ENCODE assay signal across 24 cellular contexts in genomic region chr18:66079401-66079800, GRCh38.
DNase-seq lines count a peak whose midpoint lies in the region; ATAC-seq and TF ChIP-seq lines count a peak whose summit lies in the region.
"Had no signal": no experiment of that assay in that cellular context is flagged by ENCODE, and none has a peak within 500 bp of the region (broad histone marks: within the 10 kb centered on the region; RNA-seq: fewer than 3 reads in every experiment).

No MANE protein-coding gene starts in this region.

- H3K36me3 ChIP-seq in heart left ventricle (no peaks in the 10 kb centered on the region), GM23338 (ENCODE audit: insufficient read depth) (no peaks in the 10 kb centered on the region), osteoblast (ENCODE audit: insufficient read depth, low read length) (no peaks in the 10 kb centered on the region), thyroid gland (no peaks in the 10 kb centered on the region)
- H3K36me3 ChIP-seq: BE2C; BLaER1 treated with 17β-estradiol and CSF1 and Interleukin-3, amounts not matched to agents 10 nM and 100 nM had no signal

- H3K9me3 Mint-ChIP-seq in GM23338, result peaks cover 12% of the 10 kb centered on the region; the same call in 2 of the 3 replicates

- H3K27ac Mint-ChIP-seq in GM23338, result peak overlapping the region; percentile 85; the same call in 1 of the 2 replicates
- H3K27ac Mint-ChIP-seq: CD14-positive monocyte; CD4-positive, alpha-beta T cell; CD8-positive, alpha-beta memory T cell; H9 had no signal

- H3K4me1 Mint-ChIP-seq in GM23338, result peaks cover 21% of the 10 kb centered on the region; the same call in 2 of the 3 replicates
- H3K4me1 Mint-ChIP-seq: CD14-positive monocyte; CD8-positive, alpha-beta memory T cell had no signal

- no peak for DNase-seq in heart left ventricle
- DNase-seq in cardiac septum (ENCODE audit: low spot score), result no peak
- DNase-seq in GM23338 (ENCODE audit: low spot score), result no peak
- DNase-seq in myocyte (ENCODE audit: low read depth), result peak; percentile 30
- DNase-seq in osteoblast (ENCODE audit: insufficient read length, low spot score, missing footprints), result peak; percentile 43
- DNase-seq in thyroid gland, result no peak
- DNase-seq: 8988T; ACHN; AML-193; BE2C; CD4-positive, alpha-beta T cell; CD8-positive, alpha-beta memory T cell; DMS 273 treated with DMSO at 0.1 percent for 48 hours; DMS79; EL; GDM1; GM23248; H9 had no signal

- intact Hi-C loops in heart left ventricle (cut with DNase I) (no loop called here), cardiac septum (cut with DNase I) (no loop called here), thyroid gland (cut with DNase I) (no loop called here)

- peaks cover 12% of the 10 kb centered on the region for H3K36me3 Mint-ChIP-seq in GM23338 (ENCODE audit: low read depth)
- H3K36me3 Mint-ChIP-seq: CD14-positive monocyte; CD8-positive, alpha-beta memory T cell had no signal

- no peak overlapping the region for H2AFZ ChIP-seq in GM23338
- H2AFZ ChIP-seq in osteoblast (ENCODE audit: low read length), result no peak overlapping the region
- H2AFZ ChIP-seq: GM23248 had no signal

- ATAC-seq in heart left ventricle, result peak; percentile 77 to 90 (median 78)
- ATAC-seq in GM23338, result no peak
- ATAC-seq in GM18907 (IDR thresholded peaks at IDR 0.05; ENCODE audit: unreplicated experiment), result no peak
- ATAC-seq: A549, GM12878, HCT116 had no signal

- H3F3A ChIP-seq in GM23338 (replicated peaks; ENCODE audit: low read depth), result no peaks in the 10 kb centered on the region

- H3K27me3 ChIP-seq in heart left ventricle, result no peaks in the 10 kb centered on the region
- H3K27me3 ChIP-seq in GM23338 (ENCODE audit: insufficient read depth), result no peaks in the 10 kb centered on the region
- no peaks in the 10 kb centered on the region for H3K27me3 ChIP-seq in osteoblast (ENCODE audit: insufficient read depth, low read length)
- no peaks in the 10 kb centered on the region for H3K27me3 ChIP-seq in thyroid gland
- H3K27me3 ChIP-seq: BE2C; BLaER1 treated with 17β-estradiol and CSF1 and Interleukin-3, amounts not matched to agents 10 nM and 100 nM had no signal

- H3K9me3 ChIP-seq in heart left ventricle (peaks cover 0 to 12% (median 0%) of the 10 kb centered on the region in 12 donors), osteoblast (ENCODE audit: low read depth, low read length) (no peaks in the 10 kb centered on the region), thyroid gland (no peaks in the 10 kb centered on the region)
- H3K9me3 ChIP-seq: A549, BE2C had no signal

- H3K4me3 Mint-ChIP-seq in GM23338, result no peak overlapping the region
- H3K4me3 Mint-ChIP-seq: CD14-positive monocyte; CD4-positive, alpha-beta T cell; CD8-positive, alpha-beta memory T cell; H9 had no signal

- H3K27me3 Mint-ChIP-seq in GM23338 (ENCODE audit: insufficient read depth, low read depth, poor library complexity), result peaks cover 2% of the 10 kb centered on the region
- H3K27me3 Mint-ChIP-seq: CD4-positive, alpha-beta T cell; CD8-positive, alpha-beta memory T cell had no signal

- no peak for TF ChIP-seq POLR2A in heart left ventricle (IDR thresholded peaks at IDR 0.05)
- TF ChIP-seq POLR2A in thyroid gland (IDR thresholded peaks at IDR 0.05), result no peak

- no peaks in the 10 kb centered on the region for H3K9me2 ChIP-seq in GM23338 (ENCODE audit: insufficient read depth)

- WGBS in heart left ventricle, 4 donors, result 6 to 18% (median 10%) methylated on average over 1 of the region's 1 CpG
- 36 to 52% methylated on average over 1 of the region's 1 CpG for WGBS in thyroid gland, 2 donors

- H3K27ac ChIP-seq in heart left ventricle (peak overlapping the region in 1 of 12 donors; percentile 14), GM23338 (ENCODE audit: low read depth) (no peak overlapping the region), osteoblast (ENCODE audit: low read depth, low read length) (no peak overlapping the region), thyroid gland (no peak overlapping the region)
- H3K27ac ChIP-seq: A549; BLaER1 treated with 17β-estradiol and CSF1 and Interleukin-3, amounts not matched to agents 10 nM and 100 nM; GM23248 had no signal

- no peak for TF ChIP-seq CTCF in heart left ventricle (IDR thresholded peaks at IDR 0.05)
- no peak for TF ChIP-seq CTCF in GM23338 (conservative IDR thresholded peaks at IDR 0.05; ENCODE audit: low read depth in 2 of 2)
- TF ChIP-seq CTCF in osteoblast (IDR thresholded peaks at IDR 0.05; ENCODE audit: extremely low read depth, low read depth, low read length), result no peak
- TF ChIP-seq CTCF in thyroid gland (IDR thresholded peaks at IDR 0.05), result no peak

- H3K4me3 ChIP-seq in heart left ventricle (no peak overlapping the region), GM23338 (no peak overlapping the region), osteoblast (ENCODE audit: insufficient read depth, low read length) (no peak overlapping the region), thyroid gland (replicated peaks in 1 of 3) (no peak overlapping the region)
- H3K4me3 ChIP-seq: A549; BLaER1 treated with 17β-estradiol and CSF1 and Interleukin-3, amounts not matched to agents 10 nM and 100 nM; GM12878; GM23248 had no signal

- H3K4me1 ChIP-seq in heart left ventricle, result peaks cover 0 to 5% (median 0%) of the 10 kb centered on the region in 12 donors
- H3K4me1 ChIP-seq in GM23338 (ENCODE audit: insufficient read depth), result peaks cover 18% of the 10 kb centered on the region; the same call in 1 of the 2 replicates
- H3K4me1 ChIP-seq in osteoblast (ENCODE audit: insufficient read depth, low read length), result no peaks in the 10 kb centered on the region
- H3K4me1 ChIP-seq in thyroid gland, result no peaks in the 10 kb centered on the region
- H3K4me1 ChIP-seq: A549; BE2C; BLaER1 treated with 17β-estradiol and CSF1 and Interleukin-3, amounts not matched to agents 10 nM and 100 nM had no signal

- no peaks in the 10 kb centered on the region for H3K79me2 ChIP-seq in GM23338 (replicated peaks; ENCODE audit: insufficient read depth)
- no peaks in the 10 kb centered on the region for H3K79me2 ChIP-seq in osteoblast (ENCODE audit: insufficient read depth, low read length)

- 0 out of 2 replicates have a peak overlapping the region, but pooled peaks have one; percentile 26 for H3K4me2 ChIP-seq in GM23338
- H3K4me2 ChIP-seq in osteoblast (ENCODE audit: insufficient read depth, low read length), result no peak overlapping the region
- H3K4me2 ChIP-seq: A549; BLaER1 treated with 17β-estradiol and CSF1 and Interleukin-3, amounts not matched to agents 10 nM and 100 nM had no signal

- H4K20me1 ChIP-seq in GM23338 (replicated peaks; ENCODE audit: insufficient read depth) (no peaks in the 10 kb centered on the region), osteoblast (ENCODE audit: insufficient read depth, low read length) (no peaks in the 10 kb centered on the region)
- H4K20me1 ChIP-seq: BLaER1 treated with 17β-estradiol and CSF1 and Interleukin-3, amounts not matched to agents 10 nM and 100 nM had no signal

TF ChIP-seq in GM23338, 12 proteins besides CTCF, POLR2A, EP300 and RAD21 (continues in another document):
- TF ChIP-seq POLR2AphosphoS5 (IDR thresholded peaks at IDR 0.05; ENCODE audit: low read depth) (no peak), EZH2phosphoT487 (IDR thresholded peaks at IDR 0.05; ENCODE audit: unreplicated experiment) (no peak), STAT1 (IDR thresholded peaks at IDR 0.05; ENCODE audit: unreplicated experiment) (no peak), EZH2 (IDR thresholded peaks at IDR 0.05; ENCODE audit: low read depth, unreplicated experiment) (no peak), ZNF114 (CRISPR knock-in tag; IDR thresholded peaks at IDR 0.05) (no peak), REST (IDR thresholded peaks at IDR 0.05; ENCODE audit: unreplicated experiment) (no peak), ZNF331 (CRISPR knock-in tag; IDR thresholded peaks at IDR 0.05; ENCODE audit: low read depth) (no peak)
- TF ChIP-seq, protein P1, sequence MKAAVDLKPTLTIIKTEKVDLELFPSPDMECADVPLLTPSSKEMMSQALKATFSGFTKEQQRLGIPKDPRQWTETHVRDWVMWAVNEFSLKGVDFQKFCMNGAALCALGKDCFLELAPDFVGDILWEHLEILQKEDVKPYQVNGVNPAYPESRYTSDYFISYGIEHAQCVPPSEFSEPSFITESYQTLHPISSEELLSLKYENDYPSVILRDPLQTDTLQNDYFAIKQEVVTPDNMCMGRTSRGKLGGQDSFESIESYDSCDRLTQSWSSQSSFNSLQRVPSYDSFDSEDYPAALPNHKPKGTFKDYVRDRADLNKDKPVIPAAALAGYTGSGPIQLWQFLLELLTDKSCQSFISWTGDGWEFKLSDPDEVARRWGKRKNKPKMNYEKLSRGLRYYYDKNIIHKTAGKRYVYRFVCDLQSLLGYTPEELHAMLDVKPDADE (IDR thresholded peaks at IDR 0.05), result no peak

Comparison
In these comparisons a context has a peak if more than half of its experiments do, and no peak if none do; other contexts are left out.
1. ATAC-seq: peak in heart left ventricle (4 of 4); none in GM23338 (single experiment) and GM18907 (single experiment).
2. DNase-seq: peak in myocyte (single experiment) and osteoblast (single experiment); none in heart left ventricle (0 of 5), cardiac septum (single experiment), GM23338 (single experiment) and thyroid gland (0 of 2).